ENCODE assay signal across 1 cellular context in the genomic region with DNA sequence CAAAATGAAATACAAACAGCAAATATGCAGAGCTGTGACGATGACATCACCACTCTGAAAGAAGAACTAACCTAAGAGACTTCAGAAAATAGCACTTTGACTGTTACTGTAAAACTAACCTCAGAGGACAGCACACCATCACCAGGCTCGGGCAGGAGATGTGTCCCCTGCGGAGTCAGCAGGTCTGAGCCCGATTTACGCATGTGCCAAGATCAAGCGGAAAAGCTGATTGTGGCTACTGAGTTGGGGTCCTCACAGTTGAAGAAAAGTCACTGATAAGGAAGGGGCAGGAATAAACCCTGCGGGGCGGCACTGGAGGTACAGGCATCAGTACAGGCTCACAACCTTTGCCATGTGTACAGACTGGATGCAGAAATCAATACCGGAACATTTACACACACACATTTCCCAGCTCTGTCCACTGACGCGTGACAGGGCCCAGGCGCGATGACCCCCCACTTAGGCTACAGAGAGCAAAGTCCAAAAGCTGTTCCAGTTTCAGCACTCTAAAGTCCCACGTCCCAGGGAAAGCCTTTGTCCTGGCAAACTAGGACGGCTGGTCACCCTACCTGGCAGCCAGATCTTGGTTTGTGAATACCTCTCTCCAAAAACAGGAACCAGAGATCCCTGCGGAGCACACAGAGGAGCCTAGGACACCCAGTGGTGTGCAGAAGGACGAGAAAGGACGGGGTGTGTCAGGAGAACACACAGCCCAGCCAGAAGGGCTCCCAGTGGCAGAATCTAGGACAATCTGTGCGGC.
TF ChIP-seq lines count a peak whose summit lies in the region.

No MANE protein-coding gene starts in this region.

TF ChIP-seq in HepG2, 621 proteins besides CTCF, POLR2A, EP300 and RAD21 (continued from another document and continues in another):
- TF ChIP-seq, protein P1, sequence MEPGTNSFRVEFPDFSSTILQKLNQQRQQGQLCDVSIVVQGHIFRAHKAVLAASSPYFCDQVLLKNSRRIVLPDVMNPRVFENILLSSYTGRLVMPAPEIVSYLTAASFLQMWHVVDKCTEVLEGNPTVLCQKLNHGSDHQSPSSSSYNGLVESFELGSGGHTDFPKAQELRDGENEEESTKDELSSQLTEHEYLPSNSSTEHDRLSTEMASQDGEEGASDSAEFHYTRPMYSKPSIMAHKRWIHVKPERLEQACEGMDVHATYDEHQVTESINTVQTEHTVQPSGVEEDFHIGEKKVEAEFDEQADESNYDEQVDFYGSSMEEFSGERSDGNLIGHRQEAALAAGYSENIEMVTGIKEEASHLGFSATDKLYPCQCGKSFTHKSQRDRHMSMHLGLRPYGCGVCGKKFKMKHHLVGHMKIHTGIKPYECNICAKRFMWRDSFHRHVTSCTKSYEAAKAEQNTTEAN (CRISPR knock-in tag; conservative IDR thresholded peaks at IDR 0.05) = peak; percentile 98
- TF ChIP-seq, protein P2, sequence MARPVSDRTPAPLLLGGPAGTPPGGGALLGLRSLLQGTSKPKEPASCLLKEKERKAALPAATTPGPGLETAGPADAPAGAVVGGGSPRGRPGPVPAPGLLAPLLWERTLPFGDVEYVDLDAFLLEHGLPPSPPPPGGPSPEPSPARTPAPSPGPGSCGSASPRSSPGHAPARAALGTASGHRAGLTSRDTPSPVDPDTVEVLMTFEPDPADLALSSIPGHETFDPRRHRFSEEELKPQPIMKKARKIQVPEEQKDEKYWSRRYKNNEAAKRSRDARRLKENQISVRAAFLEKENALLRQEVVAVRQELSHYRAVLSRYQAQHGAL (CRISPR knock-in tag; IDR thresholded peaks at IDR 0.05; ENCODE audit: not compliant biosample characterization) = peak; percentile 58
- TF ChIP-seq, protein P3, sequence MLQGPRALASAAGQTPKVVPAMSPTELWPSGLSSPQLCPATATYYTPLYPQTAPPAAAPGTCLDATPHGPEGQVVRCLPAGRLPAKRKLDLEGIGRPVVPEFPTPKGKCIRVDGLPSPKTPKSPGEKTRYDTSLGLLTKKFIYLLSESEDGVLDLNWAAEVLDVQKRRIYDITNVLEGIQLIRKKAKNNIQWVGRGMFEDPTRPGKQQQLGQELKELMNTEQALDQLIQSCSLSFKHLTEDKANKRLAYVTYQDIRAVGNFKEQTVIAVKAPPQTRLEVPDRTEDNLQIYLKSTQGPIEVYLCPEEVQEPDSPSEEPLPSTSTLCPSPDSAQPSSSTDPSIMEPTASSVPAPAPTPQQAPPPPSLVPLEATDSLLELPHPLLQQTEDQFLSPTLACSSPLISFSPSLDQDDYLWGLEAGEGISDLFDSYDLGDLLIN (CRISPR knock-in tag; IDR thresholded peaks at IDR 0.05; ENCODE audit: borderline replicate concordance) = no peak
- TF ChIP-seq HCFC1 (IDR thresholded peaks at IDR 0.05; ENCODE audit: low read depth, low read length) = no peak
- TF ChIP-seq, protein P4, sequence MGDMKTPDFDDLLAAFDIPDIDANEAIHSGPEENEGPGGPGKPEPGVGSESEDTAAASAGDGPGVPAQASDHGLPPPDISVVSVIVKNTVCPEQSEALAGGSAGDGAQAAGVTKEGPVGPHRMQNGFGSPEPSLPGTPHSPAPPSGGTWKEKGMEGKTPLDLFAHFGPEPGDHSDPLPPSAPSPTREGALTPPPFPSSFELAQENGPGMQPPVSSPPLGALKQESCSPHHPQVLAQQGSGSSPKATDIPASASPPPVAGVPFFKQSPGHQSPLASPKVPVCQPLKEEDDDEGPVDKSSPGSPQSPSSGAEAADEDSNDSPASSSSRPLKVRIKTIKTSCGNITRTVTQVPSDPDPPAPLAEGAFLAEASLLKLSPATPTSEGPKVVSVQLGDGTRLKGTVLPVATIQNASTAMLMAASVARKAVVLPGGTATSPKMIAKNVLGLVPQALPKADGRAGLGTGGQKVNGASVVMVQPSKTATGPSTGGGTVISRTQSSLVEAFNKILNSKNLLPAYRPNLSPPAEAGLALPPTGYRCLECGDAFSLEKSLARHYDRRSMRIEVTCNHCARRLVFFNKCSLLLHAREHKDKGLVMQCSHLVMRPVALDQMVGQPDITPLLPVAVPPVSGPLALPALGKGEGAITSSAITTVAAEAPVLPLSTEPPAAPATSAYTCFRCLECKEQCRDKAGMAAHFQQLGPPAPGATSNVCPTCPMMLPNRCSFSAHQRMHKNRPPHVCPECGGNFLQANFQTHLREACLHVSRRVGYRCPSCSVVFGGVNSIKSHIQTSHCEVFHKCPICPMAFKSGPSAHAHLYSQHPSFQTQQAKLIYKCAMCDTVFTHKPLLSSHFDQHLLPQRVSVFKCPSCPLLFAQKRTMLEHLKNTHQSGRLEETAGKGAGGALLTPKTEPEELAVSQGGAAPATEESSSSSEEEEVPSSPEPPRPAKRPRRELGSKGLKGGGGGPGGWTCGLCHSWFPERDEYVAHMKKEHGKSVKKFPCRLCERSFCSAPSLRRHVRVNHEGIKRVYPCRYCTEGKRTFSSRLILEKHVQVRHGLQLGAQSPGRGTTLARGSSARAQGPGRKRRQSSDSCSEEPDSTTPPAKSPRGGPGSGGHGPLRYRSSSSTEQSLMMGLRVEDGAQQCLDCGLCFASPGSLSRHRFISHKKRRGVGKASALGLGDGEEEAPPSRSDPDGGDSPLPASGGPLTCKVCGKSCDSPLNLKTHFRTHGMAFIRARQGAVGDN (CRISPR knock-in tag; IDR thresholded peaks at IDR 0.05) = peak; percentile 90
- no peak for TF ChIP-seq ZNF121 (CRISPR knock-in tag; IDR thresholded peaks at IDR 0.05)
- TF ChIP-seq, protein P5, sequence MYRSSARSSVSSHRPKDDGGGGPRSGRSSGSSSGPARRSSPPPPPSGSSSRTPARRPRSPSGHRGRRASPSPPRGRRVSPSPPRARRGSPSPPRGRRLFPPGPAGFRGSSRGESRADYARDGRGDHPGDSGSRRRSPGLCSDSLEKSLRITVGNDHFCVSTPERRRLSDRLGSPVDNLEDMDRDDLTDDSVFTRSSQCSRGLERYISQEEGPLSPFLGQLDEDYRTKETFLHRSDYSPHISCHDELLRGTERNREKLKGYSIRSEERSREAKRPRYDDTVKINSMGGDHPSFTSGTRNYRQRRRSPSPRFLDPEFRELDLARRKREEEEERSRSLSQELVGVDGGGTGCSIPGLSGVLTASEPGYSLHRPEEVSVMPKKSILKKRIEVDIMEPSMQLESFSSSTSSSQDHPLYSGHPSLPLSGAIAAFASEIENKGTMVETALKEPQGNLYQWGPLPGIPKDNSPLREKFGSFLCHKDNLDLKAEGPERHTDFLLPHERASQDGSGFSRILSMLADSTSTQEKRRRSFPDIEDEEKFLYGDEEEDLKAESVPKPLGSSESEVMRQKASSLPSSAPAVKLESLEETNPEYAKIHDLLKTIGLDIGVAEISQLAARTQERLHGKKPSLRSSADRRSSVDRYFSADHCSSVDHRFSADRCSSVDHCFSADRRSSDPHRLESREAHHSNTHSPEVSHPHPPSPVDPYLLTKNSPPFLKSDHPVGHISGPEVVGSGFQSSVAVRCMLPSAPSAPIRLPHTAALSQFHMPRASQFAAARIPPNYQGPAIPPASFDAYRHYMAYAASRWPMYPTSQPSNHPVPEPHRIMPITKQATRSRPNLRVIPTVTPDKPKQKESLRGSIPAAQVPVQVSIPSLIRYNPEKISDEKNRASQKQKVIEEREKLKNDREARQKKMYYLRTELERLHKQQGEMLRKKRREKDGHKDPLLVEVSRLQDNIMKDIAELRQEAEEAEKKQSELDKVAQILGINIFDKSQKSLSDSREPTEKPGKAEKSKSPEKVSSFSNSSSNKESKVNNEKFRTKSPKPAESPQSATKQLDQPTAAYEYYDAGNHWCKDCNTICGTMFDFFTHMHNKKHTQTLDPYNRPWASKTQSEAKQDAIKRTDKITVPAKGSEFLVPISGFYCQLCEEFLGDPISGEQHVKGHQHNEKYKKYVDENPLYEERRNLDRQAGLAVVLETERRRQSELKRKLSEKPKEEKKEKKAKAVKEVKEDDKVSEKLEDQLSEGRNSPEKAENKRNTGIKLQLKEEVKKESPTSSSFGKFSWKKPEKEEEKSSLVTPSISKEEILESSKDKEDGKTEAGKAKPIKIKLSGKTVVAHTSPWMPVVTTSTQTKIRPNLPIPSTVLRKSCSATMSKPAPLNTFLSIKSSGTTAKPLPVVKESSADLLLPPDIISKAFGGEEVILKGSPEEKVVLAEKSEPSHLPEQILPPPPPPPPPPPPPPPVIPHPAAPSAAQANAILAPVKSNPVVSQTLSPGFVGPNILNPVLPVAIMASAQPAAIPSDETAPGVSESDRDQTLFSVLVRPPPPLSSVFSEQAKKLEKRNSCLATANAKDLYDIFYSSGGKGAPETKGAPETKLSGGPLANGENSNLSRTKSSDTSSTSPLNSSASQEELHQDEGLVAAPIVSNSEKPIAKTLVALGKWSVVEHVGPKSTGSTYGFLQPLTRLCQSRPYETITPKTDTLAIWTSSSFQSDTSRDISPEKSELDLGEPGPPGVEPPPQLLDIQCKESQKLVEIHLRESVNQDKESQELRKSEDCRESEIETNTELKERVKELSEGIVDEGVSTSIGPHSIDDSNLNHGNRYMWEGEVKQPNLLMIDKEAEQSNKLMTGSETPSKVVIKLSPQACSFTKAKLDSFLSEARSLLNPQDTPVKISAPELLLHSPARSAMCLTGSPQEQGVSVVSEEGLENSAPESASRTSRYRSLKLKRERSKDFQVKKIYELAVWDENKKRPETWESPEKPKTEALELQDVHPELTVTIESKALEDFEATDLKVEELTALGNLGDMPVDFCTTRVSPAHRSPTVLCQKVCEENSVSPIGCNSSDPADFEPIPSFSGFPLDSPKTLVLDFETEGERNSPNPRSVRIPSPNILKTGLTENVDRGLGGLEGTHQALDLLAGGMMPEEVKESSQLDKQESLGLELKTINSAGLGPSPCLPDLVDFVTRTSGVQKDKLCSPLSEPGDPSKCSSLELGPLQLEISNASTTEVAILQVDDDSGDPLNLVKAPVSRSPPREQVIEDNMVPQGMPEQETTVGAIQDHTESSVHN (CRISPR knock-in tag; IDR thresholded peaks at IDR 0.05) = 0 out of 2 replicates have a peak, but pooled peaks have one; percentile 53
- no peak for TF ChIP-seq PAWR (CRISPR knock-in tag; IDR thresholded peaks at IDR 0.05; ENCODE audit: borderline replicate concordance)
- TF ChIP-seq, protein P6, sequence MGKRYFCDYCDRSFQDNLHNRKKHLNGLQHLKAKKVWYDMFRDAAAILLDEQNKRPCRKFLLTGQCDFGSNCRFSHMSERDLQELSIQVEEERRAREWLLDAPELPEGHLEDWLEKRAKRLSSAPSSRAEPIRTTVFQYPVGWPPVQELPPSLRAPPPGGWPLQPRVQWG (CRISPR knock-in tag; IDR thresholded peaks at IDR 0.05; ENCODE audit: borderline replicate concordance, low read depth) = no peak
- peak; percentile 79; the same call in 1 of the 2 replicates for TF ChIP-seq ZNF230 (CRISPR knock-in tag; IDR thresholded peaks at IDR 0.05)
- TF ChIP-seq JDP2 (CRISPR knock-in tag; IDR thresholded peaks at IDR 0.05; ENCODE audit: borderline replicate concordance) = no peak; the same call in 1 of the 2 replicates
- TF ChIP-seq NFKBIZ (CRISPR knock-in tag; IDR thresholded peaks at IDR 0.05) = peak; percentile 92
- TF ChIP-seq, protein P7, sequence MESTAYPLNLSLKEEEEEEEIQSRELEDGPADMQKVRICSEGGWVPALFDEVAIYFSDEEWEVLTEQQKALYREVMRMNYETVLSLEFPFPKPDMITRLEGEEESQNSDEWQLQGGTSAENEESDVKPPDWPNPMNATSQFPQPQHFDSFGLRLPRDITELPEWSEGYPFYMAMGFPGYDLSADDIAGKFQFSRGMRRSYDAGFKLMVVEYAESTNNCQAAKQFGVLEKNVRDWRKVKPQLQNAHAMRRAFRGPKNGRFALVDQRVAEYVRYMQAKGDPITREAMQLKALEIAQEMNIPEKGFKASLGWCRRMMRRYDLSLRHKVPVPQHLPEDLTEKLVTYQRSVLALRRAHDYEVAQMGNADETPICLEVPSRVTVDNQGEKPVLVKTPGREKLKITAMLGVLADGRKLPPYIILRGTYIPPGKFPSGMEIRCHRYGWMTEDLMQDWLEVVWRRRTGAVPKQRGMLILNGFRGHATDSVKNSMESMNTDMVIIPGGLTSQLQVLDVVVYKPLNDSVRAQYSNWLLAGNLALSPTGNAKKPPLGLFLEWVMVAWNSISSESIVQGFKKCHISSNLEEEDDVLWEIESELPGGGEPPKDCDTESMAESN (CRISPR knock-in tag; conservative IDR thresholded peaks at IDR 0.05) = peak; percentile 89
- TF ChIP-seq, protein P8, sequence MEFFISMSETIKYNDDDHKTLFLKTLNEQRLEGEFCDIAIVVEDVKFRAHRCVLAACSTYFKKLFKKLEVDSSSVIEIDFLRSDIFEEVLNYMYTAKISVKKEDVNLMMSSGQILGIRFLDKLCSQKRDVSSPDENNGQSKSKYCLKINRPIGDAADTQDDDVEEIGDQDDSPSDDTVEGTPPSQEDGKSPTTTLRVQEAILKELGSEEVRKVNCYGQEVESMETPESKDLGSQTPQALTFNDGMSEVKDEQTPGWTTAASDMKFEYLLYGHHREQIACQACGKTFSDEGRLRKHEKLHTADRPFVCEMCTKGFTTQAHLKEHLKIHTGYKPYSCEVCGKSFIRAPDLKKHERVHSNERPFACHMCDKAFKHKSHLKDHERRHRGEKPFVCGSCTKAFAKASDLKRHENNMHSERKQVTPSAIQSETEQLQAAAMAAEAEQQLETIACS (CRISPR knock-in tag; IDR thresholded peaks at IDR 0.05) = 0 out of 2 replicates have a peak, but pooled peaks have one; percentile 36
- TF ChIP-seq RAD51 (IDR thresholded peaks at IDR 0.05; ENCODE audit: borderline replicate concordance) = no peak
- peak; percentile 19; the same call in 1 of the 2 replicates for TF ChIP-seq ZNF224 (CRISPR knock-in tag; IDR thresholded peaks at IDR 0.05)
- TF ChIP-seq, protein P9, sequence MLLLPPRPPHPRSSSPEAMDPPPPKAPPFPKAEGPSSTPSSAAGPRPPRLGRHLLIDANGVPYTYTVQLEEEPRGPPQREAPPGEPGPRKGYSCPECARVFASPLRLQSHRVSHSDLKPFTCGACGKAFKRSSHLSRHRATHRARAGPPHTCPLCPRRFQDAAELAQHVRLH (CRISPR knock-in tag; IDR thresholded peaks at IDR 0.05; ENCODE audit: borderline replicate concordance, low read depth) = no peak
- no peak for TF ChIP-seq HNRNPH1 (optimal IDR thresholded peaks at IDR 0.05; ENCODE audit: low read depth, low read length)
- TF ChIP-seq MAF1 (CRISPR knock-in tag; IDR thresholded peaks at IDR 0.05; ENCODE audit: borderline replicate concordance) = no peak
- TF ChIP-seq PHF8 (CRISPR knock-in tag; IDR thresholded peaks at IDR 0.05) = peak; percentile 52
- TF ChIP-seq ZNF333 (CRISPR knock-in tag; IDR thresholded peaks at IDR 0.05; ENCODE audit: borderline replicate concordance) = 0 out of 2 replicates have a peak, but pooled peaks have one; percentile 17
- TF ChIP-seq, protein P10, sequence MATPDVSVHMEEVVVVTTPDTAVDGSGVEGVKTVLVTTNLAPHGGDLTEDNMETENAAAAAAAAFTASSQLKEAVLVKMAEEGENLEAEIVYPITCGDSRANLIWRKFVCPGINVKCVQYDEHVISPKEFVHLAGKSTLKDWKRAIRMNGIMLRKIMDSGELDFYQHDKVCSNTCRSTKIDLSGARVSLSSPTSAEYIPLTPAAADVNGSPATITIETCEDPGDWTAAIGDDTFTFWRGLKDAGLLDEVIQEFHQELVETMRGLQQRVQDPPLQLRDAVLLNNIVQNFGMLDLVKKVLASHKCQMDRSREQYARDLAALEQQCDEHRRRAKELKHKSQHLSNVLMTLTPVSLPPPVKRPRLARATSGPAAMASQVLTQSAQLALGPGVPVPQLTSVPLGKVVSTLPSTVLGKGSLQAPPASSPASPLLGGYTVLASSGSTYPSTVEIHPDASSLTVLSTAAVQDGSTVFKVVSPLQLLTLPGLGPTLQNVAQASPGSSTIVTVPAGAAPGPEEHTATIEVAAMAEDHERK (CRISPR knock-in tag; IDR thresholded peaks at IDR 0.05; ENCODE audit: low read depth) = no peak
- TF ChIP-seq ZNF672 (CRISPR knock-in tag; IDR thresholded peaks at IDR 0.05) = no peak
- TF ChIP-seq CEBPG (CRISPR knock-in tag; IDR thresholded peaks at IDR 0.05) = 0 out of 2 replicates have a peak, but pooled peaks have one; percentile 44
- TF ChIP-seq GATAD2A (CRISPR knock-in tag; IDR thresholded peaks at IDR 0.05) = peak; percentile 99
- TF ChIP-seq ZZZ3 (CRISPR knock-in tag; IDR thresholded peaks at IDR 0.05; ENCODE audit: borderline replicate concordance) = no peak
- peak; percentile 49 for TF ChIP-seq ZNF883 (CRISPR knock-in tag; IDR thresholded peaks at IDR 0.05; ENCODE audit: not compliant biosample characterization)
- TF ChIP-seq NRL (CRISPR knock-in tag; IDR thresholded peaks at IDR 0.05; ENCODE audit: borderline replicate concordance) = peak; percentile 35; the same call in 1 of the 2 replicates
